Comparison of ENCODE assay signal across 9 cellular contexts in the genomic region with DNA sequence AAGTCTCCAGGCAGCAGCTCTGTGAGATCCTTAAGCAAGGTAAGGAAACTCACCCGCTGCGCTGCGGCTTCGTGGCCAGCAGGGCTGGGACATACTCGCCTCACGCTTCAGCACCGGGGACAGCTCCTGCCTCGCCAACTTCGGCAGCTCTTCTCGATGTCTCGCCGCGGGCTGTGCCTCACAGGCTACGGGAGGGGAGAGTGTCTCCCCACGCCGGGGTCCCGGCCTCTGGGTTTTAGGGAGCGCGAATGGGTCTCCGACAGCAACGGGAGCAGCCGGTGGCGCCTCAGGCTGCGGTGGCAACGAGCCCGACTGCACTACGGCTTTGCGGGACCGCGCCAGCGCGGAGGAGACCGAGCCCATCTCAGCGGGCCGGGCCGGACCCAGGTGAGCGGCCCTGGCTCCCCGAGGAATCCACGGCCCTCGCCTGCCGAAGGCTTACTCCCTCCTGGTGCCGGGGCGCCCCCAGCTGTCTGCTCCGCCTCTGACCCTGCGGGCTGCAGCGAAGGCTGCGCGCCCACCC.
DNase-seq lines count a peak whose midpoint lies in the region; ATAC-seq lines count a peak whose summit lies in the region.
"Had no signal": no experiment of that assay in that cellular context is flagged by ENCODE, and none has a peak within 500 bp of the region (broad histone marks: within the 10 kb centered on the region; RNA-seq: fewer than 3 reads in every experiment).

No MANE protein-coding gene starts in this region.

- peaks cover 2% of the 10 kb centered on the region for H3K4me1 Mint-ChIP-seq in activated naive CD8-positive, alpha-beta T cell treated with anti-CD3 and anti-CD28 coated beads for 36 hours

- peaks cover 55% of the 10 kb centered on the region for H3K27me3 Mint-ChIP-seq in activated naive CD8-positive, alpha-beta T cell treated with anti-CD3 and anti-CD28 coated beads for 36 hours

- H3K9ac ChIP-seq in ES-I3 (ENCODE audit: low read depth, low read length), result peak overlapping the region; percentile 47; the same call in 1 of the 2 replicates

- peak; percentile 77 for DNase-seq in RPMI7951 (ENCODE audit: low read depth)
- DNase-seq in activated naive CD8-positive, alpha-beta T cell treated with anti-CD3 and anti-CD28 coated beads for 36 hours, result peak; percentile 73
- peak; percentile 83 for DNase-seq in left cardiac atrium
- DNase-seq in pulmonary artery endothelial cell (ENCODE audit: low read depth, low spot score), result peak; percentile 48
- DNase-seq in SKM-1 treated with dmso at 0.1 percent for 144 hours (lab: John Stamatoyannopoulos, UW; ENCODE audit: unreplicated experiment), result no peak

- intact Hi-C loops in left cardiac atrium (cut with DNase I), result no loop called here

- H3K36me3 ChIP-seq in ES-I3 (ENCODE audit: insufficient read depth, low read length), result no peaks in the 10 kb centered on the region

- no peaks in the 10 kb centered on the region for H3K36me3 Mint-ChIP-seq in activated naive CD8-positive, alpha-beta T cell treated with anti-CD3 and anti-CD28 coated beads for 36 hours

- no peak overlapping the region for H3K27ac Mint-ChIP-seq in activated naive CD8-positive, alpha-beta T cell treated with anti-CD3 and anti-CD28 coated beads for 36 hours
- H3K27ac Mint-ChIP-seq: activated naive CD4-positive, alpha-beta T cell treated with anti-CD3 and anti-CD28 coated beads, Interleukin-2, amount 50 U/mL, for 72 hours had no signal

- no peaks in the 10 kb centered on the region for H3K9me3 ChIP-seq in ES-I3 (ENCODE audit: control insufficient read depth, insufficient read depth, low read length)

- H3K4me3 Mint-ChIP-seq in activated naive CD8-positive, alpha-beta T cell treated with anti-CD3 and anti-CD28 coated beads for 36 hours, result no peak overlapping the region

- H3K9me3 Mint-ChIP-seq in activated naive CD8-positive, alpha-beta T cell treated with anti-CD3 and anti-CD28 coated beads for 36 hours, result peaks cover 1% of the 10 kb centered on the region
- H3K9me3 Mint-ChIP-seq: activated naive CD4-positive, alpha-beta T cell treated with anti-CD3 and anti-CD28 coated beads, Interleukin-2, amount 50 U/mL, for 72 hours had no signal

- H3K4me1 ChIP-seq in ES-I3 (ENCODE audit: insufficient read depth, low read length), result no peaks in the 10 kb centered on the region

- ATAC-seq in HG03108 (IDR thresholded peaks at IDR 0.05; ENCODE audit: unreplicated experiment), result peak; percentile 70
- ATAC-seq in left cardiac atrium, result peak; percentile 89 to 92
- ATAC-seq in GM18517 (IDR thresholded peaks at IDR 0.05; ENCODE audit: unreplicated experiment), result no peak
